20 cellular contexts compared by ENCODE assay signal in genomic region chr14:66613344-66613743, GRCh38.
DNase-seq lines count a peak whose midpoint lies in the region; ATAC-seq and FAIRE-seq lines count a peak whose summit lies in the region.
"Had no signal": no experiment of that assay in that cellular context is flagged by ENCODE, and none has a peak within 500 bp of the region (broad histone marks: within the 10 kb centered on the region; RNA-seq: fewer than 3 reads in every experiment).

No MANE protein-coding gene starts in this region.

- ATAC-seq in left lobe of liver (peak; percentile 71), HG03439 (IDR thresholded peaks at IDR 0.05; ENCODE audit: unreplicated experiment) (no peak), esophagus mucosa (no peak)
- ATAC-seq: A549, K562 had no signal

- DNase-seq in HTR-8/SVneo (ENCODE audit: insufficient read length, low spot score) (no peak), frontal cortex (ENCODE audit: low spot score in 2 of 2) (no peak), left lobe of liver (ENCODE audit: low spot score) (no peak), urothelium cell line (ENCODE audit: low spot score) (no peak), NCI-H2171 treated with DMSO at 0.1 percent for 48 hours (lab: John Stamatoyannopoulos, UW) (no peak)
- DNase-seq: AML-193; Caco-2; CD4-positive, alpha-beta T cell; DMS153; DMS79; GDM1; H9; IMR-90 had no signal

- FAIRE-seq in HTR-8/SVneo (lab: Jason Lieb, UNC) (peak; percentile 93), frontal cortex (lab: Jason Lieb, UNC) (peak; percentile 13), urothelium cell line (lab: Jason Lieb, UNC) (peak; percentile 89)
- FAIRE-seq: A549, GM12892, GM18507, H1, K562 had no signal
